ENCODE assay signal across 3 cellular contexts in genomic region chr2:26203091-26203490, GRCh38.
A peak's percentile ranks its signal among the peaks of the same experiment; 100 is the strongest.
TF ChIP-seq lines count a peak whose summit lies in the region.

No MANE protein-coding gene starts in this region.

TF ChIP-seq in GM23338, 12 proteins besides CTCF, POLR2A, EP300 and RAD21 (continues in another document):
- TF ChIP-seq CREB1 (CRISPR knock-in tag; IDR thresholded peaks at IDR 0.05; ENCODE audit: low read depth) (no peak), NANOG (IDR thresholded peaks at IDR 0.05; ENCODE audit: borderline replicate concordance) (no peak), ETS1 (IDR thresholded peaks at IDR 0.05) (no peak), ZNF331 (CRISPR knock-in tag; IDR thresholded peaks at IDR 0.05; ENCODE audit: low read depth) (no peak), EZH2 (IDR thresholded peaks at IDR 0.05; ENCODE audit: low read depth, unreplicated experiment) (no peak), JUNB (IDR thresholded peaks at IDR 0.05; ENCODE audit: unreplicated experiment) (no peak), POLR2AphosphoS5 (IDR thresholded peaks at IDR 0.05; ENCODE audit: low read depth) (no peak)

TF ChIP-seq in IMR-90, 13 proteins besides CTCF, POLR2A, EP300 and RAD21:
- TF ChIP-seq CHD1 (IDR thresholded peaks at IDR 0.05; ENCODE audit: low read depth, low read length) (no peak), NFE2L2 (IDR thresholded peaks at IDR 0.05; ENCODE audit: low read depth, low read length) (no peak), MAFK (IDR thresholded peaks at IDR 0.05; ENCODE audit: low read depth, low read length) (peak; percentile 32; the same call in 1 of the 2 replicates)

TF ChIP-seq in GM12878, 131 proteins besides CTCF, POLR2A, EP300 and RAD21:
- TF ChIP-seq TCF12 (IDR thresholded peaks at IDR 0.05; ENCODE audit: low read depth, low read length) (no peak), MTA3 (IDR thresholded peaks at IDR 0.05; ENCODE audit: borderline replicate concordance, low read length) (no peak), ZNF622 (IDR thresholded peaks at IDR 0.05) (no peak), SMC3 (IDR thresholded peaks at IDR 0.05; ENCODE audit: borderline replicate concordance, low read length) (no peak), RCOR1 (conservative IDR thresholded peaks at IDR 0.05; ENCODE audit: low read depth, low read length) (no peak), BCLAF1 (IDR thresholded peaks at IDR 0.05) (no peak), E4F1 (IDR thresholded peaks at IDR 0.05; ENCODE audit: borderline replicate concordance, partially characterized antibody) (no peak), BACH1 (IDR thresholded peaks at IDR 0.05; ENCODE audit: borderline replicate concordance) (no peak), FOXM1 (IDR thresholded peaks at IDR 0.05; ENCODE audit: low read depth, low read length) (no peak), ZSCAN29 (IDR thresholded peaks at IDR 0.05) (no peak), RBBP5 (conservative IDR thresholded peaks at IDR 0.05) (no peak), RELB (IDR thresholded peaks at IDR 0.05; ENCODE audit: low read depth) (no peak), MXI1 (IDR thresholded peaks at IDR 0.05; ENCODE audit: low read depth, low read length) (no peak), SUZ12 (IDR thresholded peaks at IDR 0.05; ENCODE audit: unreplicated experiment) (no peak), ZNF592 (IDR thresholded peaks at IDR 0.05) (no peak), CREM (IDR thresholded peaks at IDR 0.05; ENCODE audit: low read depth) (no peak)
